In the genomic region with DNA sequence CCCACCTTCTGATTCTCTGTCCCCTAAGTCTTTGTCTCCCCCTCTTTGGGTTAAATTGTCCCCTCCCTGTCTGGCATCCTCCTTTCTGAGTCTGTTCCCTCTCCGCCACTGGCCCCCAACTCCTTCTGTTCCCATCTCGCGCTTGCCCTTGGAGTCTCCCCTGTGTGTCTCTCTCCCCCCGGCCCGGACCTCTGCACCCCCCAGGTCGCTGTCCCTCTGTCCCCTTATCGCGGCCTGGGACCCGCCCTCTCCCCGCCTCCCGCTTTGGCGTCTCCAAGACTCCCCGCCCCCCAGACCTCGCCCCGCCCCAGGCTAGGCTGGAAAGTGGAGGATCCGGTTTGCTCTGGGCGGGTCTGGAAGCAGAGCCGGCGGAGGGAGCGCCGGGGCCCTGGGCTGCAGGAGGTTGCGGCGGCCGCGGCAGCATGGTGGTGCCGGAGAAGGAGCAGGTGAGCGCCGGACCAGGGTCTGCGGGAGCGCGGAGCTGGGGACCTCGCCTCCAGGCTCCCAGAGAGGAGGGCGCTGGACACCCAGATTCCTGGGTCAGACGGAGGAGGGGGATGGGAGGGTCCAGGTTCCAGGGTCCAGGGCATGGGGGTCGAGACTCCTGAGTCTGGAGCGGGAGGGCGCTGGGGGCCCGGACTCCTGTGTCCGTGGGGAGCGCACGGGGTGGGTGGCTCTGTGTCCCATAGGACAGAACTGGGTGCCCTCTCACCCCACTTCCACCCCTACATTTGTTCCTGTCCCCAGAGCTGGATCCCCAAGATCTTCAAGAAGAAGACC, we compare ENCODE assay signal across 8 cellular contexts. TPM values are rescaled to one million over a fixed set of nuclear protein-coding genes. Genes with fewer than 3 reads are reported as not detected.
A peak's percentile ranks its signal among the peaks of the same experiment; 100 is the strongest.
DNase-seq lines count a peak whose midpoint lies in the region; ATAC-seq, FAIRE-seq and TF ChIP-seq lines count a peak whose summit lies in the region.

A gene (plus strand): TSS at position 348 of the 780 bp plus-strand sequence. CDS start 75 bp downstream, at position 423.

- no peak within 1 kb of the TSS for H3K4me2 ChIP-seq in GM12878 (ENCODE audit: control insufficient read depth, insufficient read depth)
- peak within 1 kb of the TSS; percentile 94 for H3K4me2 ChIP-seq in hepatocyte

- H3K9me3 ChIP-seq in SJSA1 (replicated peaks) (no peaks in the 10 kb centered on the region), GM12878 (replicated peaks; ENCODE audit: control insufficient read depth, insufficient read depth, low read length) (no peaks in the 10 kb centered on the region; the same call in 2 of the 3 replicates), hepatocyte (ENCODE audit: low read depth) (no peaks in the 10 kb centered on the region), psoas muscle (no peaks in the 10 kb centered on the region)

- DNase-seq in CMK (ENCODE audit: low read depth) (peak; percentile 70), LoVo (ENCODE audit: low spot score) (peak; percentile 87), SJSA1 (ENCODE audit: low read depth in 1 of 2, low spot score in 2 of 2) (peak; percentile 60 to 91), GM12878 (ENCODE audit: low read depth, low spot score) (no peak), hepatocyte (ENCODE audit: low spot score) (peak; percentile 96), psoas muscle (peak; percentile 92 to 96)

- no peak; the same call in 1 of the 2 replicates for TF ChIP-seq POLR2A in GM12878 (IDR thresholded peaks at IDR 0.05; ENCODE audit: low read depth, low read length)

- H2AFZ ChIP-seq in GM12878 (ENCODE audit: control insufficient read depth, low read depth, low read length) (no peak within 1 kb of the TSS), hepatocyte (peak within 1 kb of the TSS; percentile 67)

- 17% methylated on average over 39 of the region's 41 CpGs for WGBS in GM12878 (ENCODE audit: insufficient coverage, insufficient replicate concordance, low lambda C conversion rate, missing lambda C conversion rate)
- 0% methylated on average over 16 of the region's 41 CpGs for WGBS in hepatocyte (ENCODE audit: low lambda C conversion rate, missing lambda C conversion rate)
- WGBS in psoas muscle, 3 donors, result 0 to 1% (median 1%) methylated on average over 32 to 41 of the region's 41 CpGs

- intact Hi-C loops in GM12878 (cut with micrococcal nuclease; ENCODE audit: unreplicated experiment) (no loop called here), psoas muscle (cut with DNase I) (loop anchor here (5.0 to 10.0 kb wide), 2 partner anchors 40 to 163 kb away; a partner anchor contains a TSS)

- POLR2A ChIA-PET in GM12878 (lab: Charles Lee), result no interaction called here

- TF ChIP-seq EP300 in GM12878 (IDR thresholded peaks at IDR 0.05; ENCODE audit: borderline replicate concordance in 1 of 2, control insufficient read depth in 1 of 2, low read depth in 2 of 2, low read length in 2 of 2), result no peak

- no peaks in the 10 kb centered on the region for H3K79me2 ChIP-seq in GM12878 (ENCODE audit: control insufficient read depth, insufficient read depth, low read length)
- H3K79me2 ChIP-seq in hepatocyte, result peaks cover 6% of the 10 kb centered on the region

- TF ChIP-seq RAD21 in GM12878 (IDR thresholded peaks at IDR 0.05; ENCODE audit: insufficient read depth, low read depth, low read length), result no peak

- no TSS peak for BruUV-seq in GM12878 (replicated peaks; lab: Mats Ljungman, UMichigan)

- no peak for FAIRE-seq in GM12878 (lab: Jason Lieb, UNC)

- H4K20me1 ChIP-seq in GM12878 (ENCODE audit: control insufficient read depth, insufficient read depth) (no peaks in the 10 kb centered on the region), hepatocyte (ENCODE audit: insufficient read depth, poor library complexity, severe bottlenecking) (no peaks in the 10 kb centered on the region)

- H3K4me1 ChIP-seq in SJSA1 (replicated peaks) (peaks cover 8% of the 10 kb centered on the region; the same call in 1 of the 2 replicates), GM12878 (ENCODE audit: control insufficient read depth, insufficient read depth, low read length) (no peaks in the 10 kb centered on the region), hepatocyte (ENCODE audit: insufficient read depth) (peaks cover 6% of the 10 kb centered on the region), psoas muscle (peaks cover 22% of the 10 kb centered on the region)

- CTCF ChIA-PET in GM12878 (lab: Yijun Ruan, JAX), result no interaction called here

- H3K27me3 ChIP-seq in SJSA1 (replicated peaks) (no peaks in the 10 kb centered on the region), GM12878 (replicated peaks in 1 of 2; ENCODE audit: control insufficient read depth in 2 of 2, insufficient read depth in 2 of 2, low read length in 1 of 2) (peaks cover 0 to 5% of the 10 kb centered on the region in 2 experiments; a peak in 3 of 4 replicates), hepatocyte (no peaks in the 10 kb centered on the region), psoas muscle (ENCODE audit: insufficient read depth in 3 of 3, low read length in 2 of 3) (no peaks in the 10 kb centered on the region)

- no peak within 1 kb of the TSS for H3K9ac ChIP-seq in GM12878 (ENCODE audit: control insufficient read depth, insufficient read depth, low read length)

- H3K27ac ChIP-seq in SJSA1, result peak within 1 kb of the TSS; percentile 34; the same call in 1 of the 2 replicates
- H3K27ac ChIP-seq in GM12878 (ENCODE audit: control insufficient read depth, insufficient read depth), result no peak within 1 kb of the TSS
- H3K27ac ChIP-seq in hepatocyte, result peak within 1 kb of the TSS; percentile 78
- H3K27ac ChIP-seq in psoas muscle, result peak within 1 kb of the TSS; percentile 90

- H3K9me2 ChIP-seq in hepatocyte (replicated peaks; ENCODE audit: insufficient read depth), result no peaks in the 10 kb centered on the region

- SMC1A ChIA-PET in GM12878 (lab: Charles Lee; ENCODE audit: uncharacterized antibody, unreplicated experiment), result no interaction called here

- H3K4me3 ChIP-seq in SJSA1 (peak within 1 kb of the TSS; percentile 85), GM12878 (no peak within 1 kb of the TSS), hepatocyte (peak within 1 kb of the TSS; percentile 74), psoas muscle (peak within 1 kb of the TSS; percentile 93)

- TF ChIP-seq CTCF in GM12878 (IDR thresholded peaks at IDR 0.05 in 2 of 3, conservative IDR thresholded peaks at IDR 0.05 in 1 of 3; ENCODE audit: control insufficient read depth in 2 of 3, extremely low read depth in 1 of 3, insufficient read depth in 1 of 3, low read depth in 3 of 3, low read length in 3 of 3) (no peak), hepatocyte (IDR thresholded peaks at IDR 0.05; ENCODE audit: poor library complexity) (no peak), psoas muscle (IDR thresholded peaks at IDR 0.05) (no peak)

- ATAC-seq in GM12878 (peak; percentile 73), psoas muscle (peak; percentile 57 to 73 (median 70)), GM18868 (IDR thresholded peaks at IDR 0.05; ENCODE audit: unreplicated experiment) (no peak), HG02885 (IDR thresholded peaks at IDR 0.05; ENCODE audit: poor library complexity, unreplicated experiment) (no peak)

- H3K36me3 ChIP-seq in SJSA1 (no peaks in the 10 kb centered on the region; the same call in 1 of the 2 replicates), GM12878 (ENCODE audit: control insufficient read depth in 2 of 2, insufficient read depth in 2 of 2, low read length in 1 of 2) (no peaks in the 10 kb centered on the region), hepatocyte (replicated peaks; ENCODE audit: insufficient read depth, low read depth) (no peaks in the 10 kb centered on the region), psoas muscle (ENCODE audit: insufficient read depth in 1 of 2, low read depth in 1 of 2) (no peaks in the 10 kb centered on the region)

- in situ Hi-C loops in GM12878 (cut with MboI), result no loop called here

- RAD21 ChIA-PET in GM12878 (lab: Charles Lee; ENCODE audit: unreplicated experiment), result no interaction called here

RNA-seq across cellular contexts. Expression of the gene that starts here (rescaled TPM):
- total RNA-seq in SJSA1 (2014; rRNA removed; shearing (Covaris generic)), result 6.8 and 9.2 TPM in 2 replicates
- total RNA-seq in GM12878 (2013; cell fraction: nucleolus; rRNA removed), result not detected in 2 replicates
- total RNA-seq in GM12878 (2014; rRNA removed) (0.54 TPM in 1 of 2 replicates, not detected in the other), GM12878 (2014; rRNA removed; fragmentation: Illumina TruSeq; extraction: Trizol) (not detected in 2 replicates), GM12878 (2021) (0.10 and 0.32 TPM in 2 replicates), hepatocyte (6.6 and 7.0 TPM in 2 replicates), psoas muscle (10 to 100 TPM in 3 of 4 donors, 1 to 10 TPM in 1; 9.5 to 20.6 (median 16.2) TPM)
- not detected for polyA plus RNA-seq in GM12878 (2011; ENCODE audit: low read depth)
- polyA plus RNA-seq in GM12878 (2011; rRNA removed) (0.14 TPM in 1 of 2 replicates, not detected in the other), GM12878 (2014; fragmentation: Illumina TruSeq; extraction: Trizol) (not detected in 2 replicates), GM12878 (2014; fragmentation: Nextera tagmentation; extraction: Ambion mirVana) (not detected), GM12878 (2014; rRNA removed) (0.64 TPM in 1 of 2 replicates, not detected in the other), GM12878 (2016; fragmentation: Nextera tagmentation; extraction: Ambion mirVana) (under 1 TPM in 1 of 2 experiments, not detected in 1; 0.15 TPM), hepatocyte (20.5 and 23.2 TPM in 2 replicates), psoas muscle (1 to 10 TPM; 6.5 to 8.7 (median 6.7) TPM)
- not detected in 2 replicates for polyA plus RNA-seq in GM12878 (2011; cell fraction: cytosol; rRNA removed)
- 0.04 TPM in 1 of 2 replicates, not detected in the other for polyA plus RNA-seq in GM12878 (2011; cell fraction: nucleus; rRNA removed)
- polyA plus RNA-seq in GM12878 (2012), result 0.03 TPM in 1 of 2 replicates, not detected in the other
- not detected in 2 replicates for polyA minus RNA-seq in GM12878 (2011; rRNA and poly(A)+ RNA removed)
- polyA minus RNA-seq in GM12878 (2011; cell fraction: cytosol; rRNA and poly(A)+ RNA removed), result not detected in 2 replicates
- not detected in 2 replicates for polyA minus RNA-seq in GM12878 (2011; cell fraction: nucleus; rRNA and poly(A)+ RNA removed)

Comparison
In these comparisons a context has a peak if more than half of its experiments do, and no peak if none do; other contexts are left out.
1. RNA of the gene that starts here (polyA plus RNA-seq): 20.5 to 23.2 TPM in hepatocyte and 6.5 to 8.7 TPM in psoas muscle; 0.03 to 0.64 TPM in GM12878; every median in the first group is over 4 times any median in the second.
2. Peak in ATAC-seq in GM12878; RNA of the gene not detected or under 1 TPM.
3. ATAC-seq: peak in psoas muscle (4 of 4); none in GM18868 (single experiment) and HG02885 (single experiment).